ENCODE assay signal across 9 cellular contexts in genomic region chr11:125429174-125429707, GRCh38.
DNase-seq lines count a peak whose midpoint lies in the region; ATAC-seq and TF ChIP-seq lines count a peak whose summit lies in the region.
"Had no signal": no experiment of that assay in that cellular context is flagged by ENCODE, and none has a peak within 500 bp of the region (broad histone marks: within the 10 kb centered on the region; RNA-seq: fewer than 3 reads in every experiment).

No MANE protein-coding gene starts in this region.

- H3K4me3 ChIP-seq in OCI-LY3 (ENCODE audit: low read length): peak overlapping the region; percentile 45
- H3K4me3 ChIP-seq in heart right ventricle: no peak overlapping the region

- no peak overlapping the region for H3K27ac ChIP-seq in OCI-LY3 (ENCODE audit: low read length)
- H3K27ac ChIP-seq in heart right ventricle: no peak overlapping the region

- no peak overlapping the region for H3K9ac ChIP-seq in OCI-LY3 (ENCODE audit: low read length)

- intact Hi-C loops in heart right ventricle (cut with DNase I): loop anchor here in 4 of 10 donors (5.0 to 10.0 kb wide), 4 partner anchors 267 to 474 kb away; partner anchors contain the start of genes CCDC15 (in 1 of the 4) and PKNOX2 (in 1 of the 4)
- intact Hi-C loops in sciatic nerve (cut with DNase I): no loop called here

- H3K4me2 ChIP-seq in OCI-LY3 (ENCODE audit: low read length): peak overlapping the region; percentile 52

- no peak overlapping the region for H2AFZ ChIP-seq in OCI-LY3 (ENCODE audit: low read depth, low read length)

- peak; percentile 49 for DNase-seq in EH (ENCODE audit: low read depth)
- peak; percentile 51 for DNase-seq in activated naive CD4-positive, alpha-beta T cell treated with anti-CD3 and anti-CD28 coated beads, Interleukin-2, amount 50 U/mL, for 16 hours
- peak; percentile 53 to 64 for DNase-seq in heart right ventricle
- peak; percentile 75 for DNase-seq in sciatic nerve (ENCODE audit: low spot score)
- no peak for DNase-seq in NCI-H2029 treated with DMSO at 0.1 percent for 48 hours (lab: John Stamatoyannopoulos, UW)
- DNase-seq: activated B cell treated with CpG ODN at 0.5 μM for 24 hours had no signal

- TF ChIP-seq CTCF in OCI-LY3 (IDR thresholded peaks at IDR 0.05; ENCODE audit: low read depth, low read length): peak; percentile 85
- TF ChIP-seq CTCF in heart right ventricle (IDR thresholded peaks at IDR 0.05): peak; percentile 39 to 74 (median 65)

- H3K27me3 ChIP-seq in OCI-LY3 (ENCODE audit: low read depth, low read length): peaks cover 34% of the 10 kb centered on the region
- no peaks in the 10 kb centered on the region for H3K27me3 ChIP-seq in heart right ventricle

- H3K9me3 ChIP-seq in OCI-LY3 (ENCODE audit: insufficient read depth, low read length) (no peaks in the 10 kb centered on the region), heart right ventricle (no peaks in the 10 kb centered on the region)

- H3K79me2 ChIP-seq in OCI-LY3 (ENCODE audit: low read length): no peaks in the 10 kb centered on the region

- H3K36me3 ChIP-seq in OCI-LY3 (replicated peaks; ENCODE audit: low read depth, low read length) (no peaks in the 10 kb centered on the region), heart right ventricle (peaks cover 0 to 13% (median 0%) of the 10 kb centered on the region in 9 donors)

- ATAC-seq in HG02588 (IDR thresholded peaks at IDR 0.05; ENCODE audit: unreplicated experiment) (peak; percentile 60), heart right ventricle (peak in 1 of 8 donors; percentile 57), sciatic nerve (peak; percentile 19), GM21737 (IDR thresholded peaks at IDR 0.05; ENCODE audit: unreplicated experiment) (no peak)

- no peaks in the 10 kb centered on the region for H4K20me1 ChIP-seq in OCI-LY3 (ENCODE audit: insufficient read depth, low read length)

- H3K4me1 ChIP-seq in OCI-LY3 (ENCODE audit: low read length): 0 out of 2 replicates have a peak, but pooled peaks cover 2% of the 10 kb centered on the region
- peaks cover 0 to 44% (median 16%) of the 10 kb centered on the region in 9 donors for H3K4me1 ChIP-seq in heart right ventricle

- WGBS in heart right ventricle, 2 donors: 41 to 42% methylated on average over 6 of the region's 6 CpGs
